ENCODE assay signal across 11 cellular contexts in the genomic region with DNA sequence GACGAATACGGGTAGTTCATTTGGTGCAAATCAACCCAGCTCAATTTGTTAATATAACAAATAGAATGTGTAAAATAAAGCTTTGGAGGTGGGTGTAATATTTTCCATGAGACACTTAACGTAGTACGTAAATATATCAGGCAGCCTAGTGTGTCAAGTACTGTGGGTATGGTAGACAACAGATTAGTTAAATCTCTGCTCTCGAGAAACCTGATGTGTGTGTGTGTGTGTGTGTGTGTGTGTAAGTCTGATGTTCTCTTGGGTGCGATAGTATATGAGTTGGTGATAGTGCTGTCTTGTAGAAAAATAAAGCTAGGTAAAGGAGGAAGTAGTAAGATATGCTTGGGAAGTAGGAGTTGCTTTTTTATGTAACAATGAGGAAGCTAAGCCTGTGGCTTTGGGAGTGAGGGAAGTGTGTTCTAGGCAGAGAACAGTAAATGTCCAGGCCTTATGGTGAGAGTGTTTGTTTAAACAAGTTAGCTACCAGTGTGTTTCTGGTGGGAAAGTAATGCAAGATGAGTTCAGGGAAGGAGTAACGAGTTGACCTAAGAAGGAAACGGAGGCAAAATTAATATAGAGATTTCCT. TPM values are rescaled to one million over a fixed set of nuclear protein-coding genes. Genes with fewer than 3 reads are reported as not detected.
DNase-seq lines count a peak whose midpoint lies in the region; ATAC-seq and TF ChIP-seq lines count a peak whose summit lies in the region.
"Had no signal": no experiment of that assay in that cellular context is flagged by ENCODE, and none has a peak within 500 bp of the region (broad histone marks: within the 10 kb centered on the region; RNA-seq: fewer than 3 reads in every experiment).

No MANE protein-coding gene starts in this region.

- dilution Hi-C loops in mammary epithelial cell (cut with HindIII; ENCODE audit: low sequenced_read_pairs), result loop anchor here (5.0 kb wide), 1 partner anchor 57 kb away; no protein-coding TSS in a partner anchor

- CTCF ChIA-PET in PC-9 (lab: Charles Lee), result no interaction called here
- CTCF ChIA-PET in mammary epithelial cell (lab: Charles Lee; ENCODE audit: low non-redundant PET), result no interaction called here

- H3K27me3 Mint-ChIP-seq in GM23338 (ENCODE audit: insufficient read depth, low read depth, poor library complexity), result no peaks in the 10 kb centered on the region
- no peaks in the 10 kb centered on the region for H3K27me3 Mint-ChIP-seq in glutamatergic neuron (ENCODE audit: unreplicated experiment)
- H3K27me3 Mint-ChIP-seq in naive thymus-derived CD8-positive, alpha-beta T cell, result no peaks in the 10 kb centered on the region
- H3K27me3 Mint-ChIP-seq: activated CD4-positive, alpha-beta memory T cell treated with anti-CD3 and anti-CD28 coated beads for 36 hours; stimulated activated memory B cell treated with anti-CD40 and anti-IgM and Interleukin-4, amounts not matched to agents 10 μg/mL and 1 μg/mL and 100 μg/mL, for 72 hours had no signal

- no peak for TF ChIP-seq CTCF in GM23338 (conservative IDR thresholded peaks at IDR 0.05; ENCODE audit: low read depth in 2 of 2)
- no peak for TF ChIP-seq CTCF in RWPE2 (IDR thresholded peaks at IDR 0.05; ENCODE audit: poor library complexity, severe bottlenecking)
- TF ChIP-seq CTCF in glutamatergic neuron (IDR thresholded peaks at IDR 0.05; ENCODE audit: partially characterized antibody, unreplicated experiment), result no peak
- TF ChIP-seq CTCF in PC-9 (conservative IDR thresholded peaks at IDR 0.05), result no peak
- TF ChIP-seq CTCF in mammary epithelial cell (conservative IDR thresholded peaks at IDR 0.05 in 1 of 2, IDR thresholded peaks at IDR 0.05 in 1 of 2; ENCODE audit: extremely low read depth in 1 of 2, insufficient read depth in 1 of 2, low read depth in 1 of 2, low read length in 2 of 2), result no peak

- H3K4me1 ChIP-seq in GM23338 (ENCODE audit: insufficient read depth) (peaks cover 25% of the 10 kb centered on the region), RWPE2 (ENCODE audit: insufficient read depth, poor library complexity, severe bottlenecking) (peaks cover 47% of the 10 kb centered on the region), PC-9 (replicated peaks; ENCODE audit: insufficient read depth) (no peaks in the 10 kb centered on the region), mammary epithelial cell (ENCODE audit: insufficient read depth, low read length) (no peaks in the 10 kb centered on the region)

- H3K27me3 ChIP-seq in GM23338 (ENCODE audit: insufficient read depth), result no peaks in the 10 kb centered on the region
- no peaks in the 10 kb centered on the region for H3K27me3 ChIP-seq in RWPE2 (ENCODE audit: insufficient read depth, poor library complexity, severe bottlenecking)
- no peaks in the 10 kb centered on the region for H3K27me3 ChIP-seq in PC-9 (ENCODE audit: insufficient read depth, low read depth)
- no peaks in the 10 kb centered on the region for H3K27me3 ChIP-seq in mammary epithelial cell (ENCODE audit: insufficient read depth, low read length)

- H3K9me3 ChIP-seq in RWPE2 (ENCODE audit: severe bottlenecking) (no peaks in the 10 kb centered on the region), PC-9 (ENCODE audit: insufficient read depth, low read depth) (no peaks in the 10 kb centered on the region), mammary epithelial cell (replicated peaks; ENCODE audit: insufficient read depth, low read length) (no peaks in the 10 kb centered on the region)
- H3K9me3 ChIP-seq: HAP-1 had no signal

- POLR2A ChIA-PET in naive thymus-derived CD8-positive, alpha-beta T cell (lab: Charles Lee), result no interaction called here
- POLR2A ChIA-PET in PC-9 (lab: Charles Lee; ENCODE audit: unreplicated experiment), result interaction anchor here (0.6 kb wide), 1 partner anchor 26 kb away, joined by 15 read pairs; a partner anchor contains a TSS

- H3K36me3 Mint-ChIP-seq in GM23338 (ENCODE audit: low read depth) (peaks cover 55% of the 10 kb centered on the region), glutamatergic neuron (ENCODE audit: unreplicated experiment) (no peaks in the 10 kb centered on the region)
- peaks cover 16 to 89% (median 34%) of the 10 kb centered on the region in 3 donors for H3K36me3 Mint-ChIP-seq in naive thymus-derived CD8-positive, alpha-beta T cell

- H4K20me1 ChIP-seq in GM23338 (replicated peaks; ENCODE audit: insufficient read depth), result peaks cover 72% of the 10 kb centered on the region
- peaks cover 91% of the 10 kb centered on the region for H4K20me1 ChIP-seq in PC-9 (ENCODE audit: insufficient read depth)
- no peaks in the 10 kb centered on the region for H4K20me1 ChIP-seq in mammary epithelial cell (ENCODE audit: insufficient read depth, low read length)

- BruUV-seq in PC-9 (replicated peaks; lab: Mats Ljungman, UMichigan) (no TSS peak), mammary epithelial cell (replicated peaks; lab: Mats Ljungman, UMichigan) (no TSS peak)

- H3K4me3 Mint-ChIP-seq in GM23338, result no peak overlapping the region
- H3K4me3 Mint-ChIP-seq in glutamatergic neuron (ENCODE audit: unreplicated experiment), result no peak overlapping the region
- peak overlapping the region in 7 of 10 donors; percentile 12 to 56 (median 20) for H3K4me3 Mint-ChIP-seq in naive thymus-derived CD8-positive, alpha-beta T cell
- H3K4me3 Mint-ChIP-seq: activated CD4-positive, alpha-beta memory T cell treated with anti-CD3 and anti-CD28 coated beads for 36 hours; stimulated activated memory B cell treated with anti-CD40 and anti-IgM and Interleukin-4, amounts not matched to agents 10 μg/mL and 1 μg/mL and 100 μg/mL, for 72 hours had no signal

- H3K36me3 ChIP-seq in GM23338 (ENCODE audit: insufficient read depth), result no peaks in the 10 kb centered on the region; the same call in 1 of the 2 replicates
- peaks cover 93% of the 10 kb centered on the region for H3K36me3 ChIP-seq in RWPE2 (ENCODE audit: low read depth)
- peaks cover 13% of the 10 kb centered on the region for H3K36me3 ChIP-seq in PC-9 (ENCODE audit: low read depth)
- peaks cover 2% of the 10 kb centered on the region for H3K36me3 ChIP-seq in mammary epithelial cell (ENCODE audit: insufficient read depth, low read length)

- in situ Hi-C loops in mammary epithelial cell (cut with MboI; ENCODE audit: low sequenced_read_pairs in 2 of 2), result no loop called here

- peaks cover 49% of the 10 kb centered on the region for H3K4me1 Mint-ChIP-seq in GM23338
- H3K4me1 Mint-ChIP-seq in glutamatergic neuron (ENCODE audit: low read depth, unreplicated experiment), result peaks cover 15% of the 10 kb centered on the region
- peaks cover 43 to 90% (median 80%) of the 10 kb centered on the region in 4 donors for H3K4me1 Mint-ChIP-seq in naive thymus-derived CD8-positive, alpha-beta T cell

- H3K27ac ChIP-seq in GM23338 (ENCODE audit: low read depth), result peak overlapping the region; percentile 4; the same call in 1 of the 2 replicates
- H3K27ac ChIP-seq in RWPE2 (ENCODE audit: poor library complexity, severe bottlenecking), result peak overlapping the region; percentile 53
- no peak overlapping the region for H3K27ac ChIP-seq in PC-9
- H3K27ac ChIP-seq in mammary epithelial cell (ENCODE audit: insufficient read depth, low read depth, low read length), result no peak overlapping the region

- H3F3A ChIP-seq in GM23338 (replicated peaks; ENCODE audit: low read depth) (no peaks in the 10 kb centered on the region), PC-9 (ENCODE audit: insufficient read depth, low read depth) (no peaks in the 10 kb centered on the region; the same call in 1 of the 2 replicates)

- H3K9ac ChIP-seq in mammary epithelial cell (ENCODE audit: insufficient read depth, low read length), result no peak overlapping the region

- H3K4me2 ChIP-seq in GM23338 (no peak overlapping the region), PC-9 (no peak overlapping the region), mammary epithelial cell (ENCODE audit: insufficient read depth, low read depth, low read length) (no peak overlapping the region)

- H3K9me3 Mint-ChIP-seq in GM23338, result no peaks in the 10 kb centered on the region
- H3K9me3 Mint-ChIP-seq in glutamatergic neuron (ENCODE audit: unreplicated experiment), result no peaks in the 10 kb centered on the region
- H3K9me3 Mint-ChIP-seq in naive thymus-derived CD8-positive, alpha-beta T cell, result no peaks in the 10 kb centered on the region
- H3K9me3 Mint-ChIP-seq: activated CD4-positive, alpha-beta memory T cell treated with anti-CD3 and anti-CD28 coated beads for 36 hours; stimulated activated memory B cell treated with anti-CD40 and anti-IgM and Interleukin-4, amounts not matched to agents 10 μg/mL and 1 μg/mL and 100 μg/mL, for 72 hours had no signal

- DNase-seq in GM23338 (ENCODE audit: low spot score) (no peak), RWPE2 (ENCODE audit: low spot score) (no peak), glutamatergic neuron (no peak), PC-9 (no peak), mammary epithelial cell (no peak), activated gamma-delta T cell (lab: John Stamatoyannopoulos, UW) (no peak)
- no peak for DNase-seq in naive thymus-derived CD8-positive, alpha-beta T cell
- DNase-seq: activated CD4-positive, alpha-beta memory T cell treated with anti-CD3 and anti-CD28 coated beads for 36 hours had no signal

- intact Hi-C loops in PC-9 (cut with micrococcal nuclease; ENCODE audit: unreplicated experiment) (no loop called here), mammary epithelial cell (cut with micrococcal nuclease) (no loop called here)

- H3K27ac Mint-ChIP-seq in GM23338, result peak overlapping the region; percentile 25
- peak overlapping the region; percentile 13 for H3K27ac Mint-ChIP-seq in glutamatergic neuron (ENCODE audit: unreplicated experiment)
- H3K27ac Mint-ChIP-seq in naive thymus-derived CD8-positive, alpha-beta T cell, result peak overlapping the region in 6 of 10 donors; percentile 4 to 53 (median 27)
- H3K27ac Mint-ChIP-seq: activated CD4-positive, alpha-beta memory T cell treated with anti-CD3 and anti-CD28 coated beads for 36 hours; stimulated activated memory B cell treated with anti-CD40 and anti-IgM and Interleukin-4, amounts not matched to agents 10 μg/mL and 1 μg/mL and 100 μg/mL, for 72 hours had no signal

- ATAC-seq in GM23338 (no peak), RWPE2 (ENCODE audit: low read depth) (peak; percentile 36; the same call in 2 of the 3 replicates), HG03159 (IDR thresholded peaks at IDR 0.05; ENCODE audit: unreplicated experiment) (no peak)
- no peak for ATAC-seq in naive thymus-derived CD8-positive, alpha-beta T cell
- ATAC-seq: stimulated activated memory B cell treated with anti-CD40 and anti-IgM and Interleukin-4, amounts not matched to agents 10 μg/mL and 1 μg/mL and 100 μg/mL, for 72 hours had no signal

- H3K4me3 ChIP-seq in GM23338, result no peak overlapping the region
- no peak overlapping the region for H3K4me3 ChIP-seq in RWPE2 (ENCODE audit: severe bottlenecking)
- H3K4me3 ChIP-seq in PC-9, result no peak overlapping the region
- no peak overlapping the region for H3K4me3 ChIP-seq in mammary epithelial cell (replicated peaks in 1 of 3; ENCODE audit: insufficient read depth in 1 of 3, low read depth in 2 of 3, low read length in 3 of 3)
- H3K4me3 ChIP-seq: HAP-1 had no signal

- H3K9me2 ChIP-seq in GM23338 (ENCODE audit: insufficient read depth) (no peaks in the 10 kb centered on the region), PC-9 (ENCODE audit: insufficient read depth) (no peaks in the 10 kb centered on the region)

- H3K79me2 ChIP-seq in GM23338 (replicated peaks; ENCODE audit: insufficient read depth), result peaks cover 100% of the 10 kb centered on the region
- peaks cover 97% of the 10 kb centered on the region for H3K79me2 ChIP-seq in PC-9 (ENCODE audit: low read depth)
- H3K79me2 ChIP-seq in mammary epithelial cell (ENCODE audit: insufficient read depth, low read length), result peaks cover 97% of the 10 kb centered on the region

- H2AFZ ChIP-seq in GM23338 (no peak overlapping the region), PC-9 (no peak overlapping the region), mammary epithelial cell (ENCODE audit: low read depth, low read length) (no peak overlapping the region)

- 94% methylated on average over 8 of the region's 8 CpGs for WGBS in mammary epithelial cell (ENCODE audit: low coverage, missing lambda C conversion rate)

RNA-seq across cellular contexts. Expression of a gene that starts 26.1 kb away (rescaled TPM):
- total RNA-seq in GM23338 (2014; rRNA removed; shearing (Covaris generic)), result 106 and 116 TPM in 2 replicates
- 52.8 and 59.4 TPM in 2 replicates for polyA plus RNA-seq in GM23338 (2016; fragmentation: Nextera tagmentation; extraction: Ambion mirVana)
- total RNA-seq in glutamatergic neuron (ENCODE audit: unreplicated experiment), result 121 TPM
- total RNA-seq in naive thymus-derived CD8-positive, alpha-beta T cell, result 100 to 1,000 TPM; 206 to 213 TPM
- polyA plus RNA-seq in naive thymus-derived CD8-positive, alpha-beta T cell, result 100 to 1,000 TPM in 1 of 3 donors, 10 to 100 TPM in 2; 84.2 to 108 (median 92.2) TPM
- total RNA-seq in PC-9 (2021), result 67.1 and 93.9 TPM in 2 replicates
- 100 to 1,000 TPM in 1 of 2 donors, 10 to 100 TPM in 1; 57.0 to 105 TPM for total RNA-seq in mammary epithelial cell
- polyA plus RNA-seq in mammary epithelial cell, result 58.6 TPM
- 39.1 TPM for polyA minus RNA-seq in mammary epithelial cell

Comparison
In these comparisons a context has a peak if more than half of its experiments do, and no peak if none do; other contexts are left out.
1. H3K27ac ChIP-seq: peak in GM23338 (single experiment) and RWPE2 (single experiment); none in PC-9 (single experiment) and mammary epithelial cell (single experiment).
2. H3K4me3 Mint-ChIP-seq: peak in naive thymus-derived CD8-positive, alpha-beta T cell (7 of 10); none in GM23338 (single experiment) and glutamatergic neuron (single experiment).
3. Peak in every context shown above with its lines, with median percentiles within 50 percentile points of each other: H3K27ac Mint-ChIP-seq.